1 cellular context compared by ENCODE assay signal in genomic region chr1:3610823-3611169, GRCh38.
TF ChIP-seq lines count a peak whose summit lies in the region.

No MANE protein-coding gene starts in this region.

TF ChIP-seq in endothelial cell of umbilical vein, 7 proteins besides CTCF, POLR2A, EP300 and RAD21:
- TF ChIP-seq EZH2 (IDR thresholded peaks at IDR 0.05; ENCODE audit: borderline replicate concordance, low read depth, low read length, severe bottlenecking) (no peak), FOS (IDR thresholded peaks at IDR 0.05; ENCODE audit: borderline replicate concordance, insufficient read depth, low read length) (no peak), POLR2AphosphoS5 (IDR thresholded peaks at IDR 0.05; ENCODE audit: insufficient read depth, low read depth, low read length) (no peak)
